In the genomic region with DNA sequence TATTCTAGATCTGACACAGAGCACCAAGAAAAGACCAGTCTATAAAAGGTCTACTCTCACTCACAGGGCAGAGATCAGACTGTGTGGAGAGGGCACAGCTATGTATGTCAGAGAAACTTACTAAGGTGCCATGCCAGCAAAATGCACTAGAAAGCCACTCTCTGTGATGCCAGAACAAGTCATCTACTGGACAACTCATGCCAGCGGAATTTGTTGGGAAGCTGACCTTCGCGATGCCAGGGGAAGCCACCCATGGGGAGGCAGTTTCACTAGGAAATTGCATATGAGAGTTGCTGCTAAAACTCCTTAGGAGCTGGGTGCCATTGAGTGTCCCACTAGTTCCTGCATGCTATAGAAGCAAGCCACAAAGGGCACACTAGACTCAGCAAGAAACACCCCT, we compare ENCODE assay signal across 1 cellular context.
TF ChIP-seq lines count a peak whose summit lies in the region.

No MANE protein-coding gene starts in this region.

TF ChIP-seq in GM23338, 12 proteins besides CTCF, POLR2A, EP300 and RAD21 (continued from another document):
- TF ChIP-seq, protein P1, sequence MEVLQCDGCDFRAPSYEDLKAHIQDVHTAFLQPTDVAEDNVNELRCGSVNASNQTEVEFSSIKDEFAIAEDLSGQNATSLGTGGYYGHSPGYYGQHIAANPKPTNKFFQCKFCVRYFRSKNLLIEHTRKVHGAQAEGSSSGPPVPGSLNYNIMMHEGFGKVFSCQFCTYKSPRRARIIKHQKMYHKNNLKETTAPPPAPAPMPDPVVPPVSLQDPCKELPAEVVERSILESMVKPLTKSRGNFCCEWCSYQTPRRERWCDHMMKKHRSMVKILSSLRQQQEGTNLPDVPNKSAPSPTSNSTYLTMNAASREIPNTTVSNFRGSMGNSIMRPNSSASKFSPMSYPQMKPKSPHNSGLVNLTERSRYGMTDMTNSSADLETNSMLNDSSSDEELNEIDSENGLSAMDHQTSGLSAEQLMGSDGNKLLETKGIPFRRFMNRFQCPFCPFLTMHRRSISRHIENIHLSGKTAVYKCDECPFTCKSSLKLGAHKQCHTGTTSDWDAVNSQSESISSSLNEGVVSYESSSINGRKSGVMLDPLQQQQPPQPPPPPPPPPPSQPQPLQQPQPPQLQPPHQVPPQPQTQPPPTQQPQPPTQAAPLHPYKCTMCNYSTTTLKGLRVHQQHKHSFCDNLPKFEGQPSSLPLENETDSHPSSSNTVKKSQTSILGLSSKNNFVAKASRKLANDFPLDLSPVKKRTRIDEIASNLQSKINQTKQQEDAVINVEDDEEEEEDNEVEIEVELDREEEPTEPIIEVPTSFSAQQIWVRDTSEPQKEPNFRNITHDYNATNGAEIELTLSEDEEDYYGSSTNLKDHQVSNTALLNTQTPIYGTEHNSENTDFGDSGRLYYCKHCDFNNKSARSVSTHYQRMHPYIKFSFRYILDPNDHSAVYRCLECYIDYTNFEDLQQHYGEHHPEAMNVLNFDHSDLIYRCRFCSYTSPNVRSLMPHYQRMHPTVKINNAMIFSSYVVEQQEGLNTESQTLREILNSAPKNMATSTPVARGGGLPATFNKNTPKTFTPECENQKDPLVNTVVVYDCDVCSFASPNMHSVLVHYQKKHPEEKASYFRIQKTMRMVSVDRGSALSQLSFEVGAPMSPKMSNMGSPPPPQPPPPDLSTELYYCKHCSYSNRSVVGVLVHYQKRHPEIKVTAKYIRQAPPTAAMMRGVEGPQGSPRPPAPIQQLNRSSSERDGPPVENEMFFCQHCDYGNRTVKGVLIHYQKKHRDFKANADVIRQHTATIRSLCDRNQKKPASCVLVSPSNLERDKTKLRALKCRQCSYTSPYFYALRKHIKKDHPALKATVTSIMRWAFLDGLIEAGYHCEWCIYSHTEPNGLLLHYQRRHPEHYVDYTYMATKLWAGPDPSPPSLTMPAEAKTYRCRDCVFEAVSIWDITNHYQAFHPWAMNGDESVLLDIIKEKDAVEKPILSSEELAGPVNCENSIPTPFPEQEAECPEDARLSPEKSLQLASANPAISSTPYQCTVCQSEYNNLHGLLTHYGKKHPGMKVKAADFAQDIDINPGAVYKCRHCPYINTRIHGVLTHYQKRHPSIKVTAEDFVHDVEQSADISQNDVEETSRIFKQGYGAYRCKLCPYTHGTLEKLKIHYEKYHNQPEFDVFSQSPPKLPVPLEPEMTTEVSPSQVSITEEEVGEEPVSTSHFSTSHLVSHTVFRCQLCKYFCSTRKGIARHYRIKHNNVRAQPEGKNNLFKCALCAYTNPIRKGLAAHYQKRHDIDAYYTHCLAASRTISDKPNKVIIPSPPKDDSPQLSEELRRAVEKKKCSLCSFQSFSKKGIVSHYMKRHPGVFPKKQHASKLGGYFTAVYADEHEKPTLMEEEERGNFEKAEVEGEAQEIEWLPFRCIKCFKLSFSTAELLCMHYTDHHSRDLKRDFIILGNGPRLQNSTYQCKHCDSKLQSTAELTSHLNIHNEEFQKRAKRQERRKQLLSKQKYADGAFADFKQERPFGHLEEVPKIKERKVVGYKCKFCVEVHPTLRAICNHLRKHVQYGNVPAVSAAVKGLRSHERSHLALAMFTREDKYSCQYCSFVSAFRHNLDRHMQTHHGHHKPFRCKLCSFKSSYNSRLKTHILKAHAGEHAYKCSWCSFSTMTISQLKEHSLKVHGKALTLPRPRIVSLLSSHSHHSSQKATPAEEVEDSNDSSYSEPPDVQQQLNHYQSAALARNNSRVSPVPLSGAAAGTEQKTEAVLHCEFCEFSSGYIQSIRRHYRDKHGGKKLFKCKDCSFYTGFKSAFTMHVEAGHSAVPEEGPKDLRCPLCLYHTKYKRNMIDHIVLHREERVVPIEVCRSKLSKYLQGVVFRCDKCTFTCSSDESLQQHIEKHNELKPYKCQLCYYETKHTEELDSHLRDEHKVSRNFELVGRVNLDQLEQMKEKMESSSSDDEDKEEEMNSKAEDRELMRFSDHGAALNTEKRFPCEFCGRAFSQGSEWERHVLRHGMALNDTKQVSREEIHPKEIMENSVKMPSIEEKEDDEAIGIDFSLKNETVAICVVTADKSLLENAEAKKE (CRISPR knock-in tag; IDR thresholded peaks at IDR 0.05) = no peak
- TF ChIP-seq EZH2 (IDR thresholded peaks at IDR 0.05; ENCODE audit: low read depth, unreplicated experiment) (no peak), ZNF114 (CRISPR knock-in tag; IDR thresholded peaks at IDR 0.05) (no peak), POLR2AphosphoS5 (IDR thresholded peaks at IDR 0.05; ENCODE audit: low read depth) (no peak), CREB1 (CRISPR knock-in tag; IDR thresholded peaks at IDR 0.05; ENCODE audit: low read depth) (no peak), NANOG (IDR thresholded peaks at IDR 0.05; ENCODE audit: borderline replicate concordance) (no peak)
- TF ChIP-seq, protein P2, sequence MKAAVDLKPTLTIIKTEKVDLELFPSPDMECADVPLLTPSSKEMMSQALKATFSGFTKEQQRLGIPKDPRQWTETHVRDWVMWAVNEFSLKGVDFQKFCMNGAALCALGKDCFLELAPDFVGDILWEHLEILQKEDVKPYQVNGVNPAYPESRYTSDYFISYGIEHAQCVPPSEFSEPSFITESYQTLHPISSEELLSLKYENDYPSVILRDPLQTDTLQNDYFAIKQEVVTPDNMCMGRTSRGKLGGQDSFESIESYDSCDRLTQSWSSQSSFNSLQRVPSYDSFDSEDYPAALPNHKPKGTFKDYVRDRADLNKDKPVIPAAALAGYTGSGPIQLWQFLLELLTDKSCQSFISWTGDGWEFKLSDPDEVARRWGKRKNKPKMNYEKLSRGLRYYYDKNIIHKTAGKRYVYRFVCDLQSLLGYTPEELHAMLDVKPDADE (IDR thresholded peaks at IDR 0.05) = no peak
